In genomic region chr10:76563286-76563685, GRCh38 we compare ENCODE assay signal across 8 cellular contexts.
"Had no signal": no experiment of that assay in that cellular context is flagged by ENCODE, and none has a peak within 500 bp of the region (broad histone marks: within the 10 kb centered on the region; RNA-seq: fewer than 3 reads in every experiment).

No MANE protein-coding gene starts in this region.

- H3K4me1 ChIP-seq: HAP-1 had no signal

- H3K36me3 ChIP-seq: HAP-1 had no signal

- H3K27ac ChIP-seq: GM23248, HL-60 had no signal

- H3K4me3 ChIP-seq: GM23248, HAP-1 had no signal

- ATAC-seq: HCT116 had no signal

- DNase-seq: GM23248, GOT3, H7, HFFc6, KG1 had no signal

- H3K9ac ChIP-seq: GM23248 had no signal

- H2AFZ ChIP-seq: GM23248 had no signal

- H3K9me3 ChIP-seq: HAP-1 had no signal
